Comparison of ENCODE assay signal across 11 cellular contexts in the genomic region with DNA sequence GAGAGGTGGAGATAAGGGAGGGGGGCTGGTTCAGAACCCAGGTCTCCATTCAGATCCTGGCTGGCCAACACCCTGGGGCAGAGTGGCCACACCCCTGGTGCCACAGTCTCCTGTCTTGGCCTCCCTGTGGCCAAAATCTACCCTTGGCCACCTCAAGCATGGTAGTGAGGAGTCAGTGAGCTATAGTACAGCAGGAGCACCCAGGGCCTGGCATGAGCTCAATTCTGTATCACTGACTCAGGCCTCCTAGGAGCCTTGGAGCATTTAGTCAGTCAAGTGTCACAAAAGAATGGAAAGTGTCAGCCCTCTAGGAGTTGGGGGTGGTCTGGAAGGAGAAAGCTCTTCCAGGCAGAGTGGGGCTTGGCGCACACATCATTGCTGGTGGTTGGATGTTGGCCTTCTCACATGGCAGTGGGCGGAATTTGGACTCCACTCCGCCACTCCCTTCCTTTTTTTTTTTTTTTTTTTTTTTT. TPM values are rescaled to one million over a fixed set of nuclear protein-coding genes. Genes with fewer than 3 reads are reported as not detected.
DNase-seq lines count a peak whose midpoint lies in the region; ATAC-seq and TF ChIP-seq lines count a peak whose summit lies in the region.
"Had no signal": no experiment of that assay in that cellular context is flagged by ENCODE, and none has a peak within 500 bp of the region (broad histone marks: within the 10 kb centered on the region; RNA-seq: fewer than 3 reads in every experiment).

No MANE protein-coding gene starts in this region.

- peak overlapping the region; percentile 80 for H3K27ac Mint-ChIP-seq in CD8-positive, alpha-beta T cell
- H3K27ac Mint-ChIP-seq in activated T-cell treated with anti-CD3 and anti-CD28 coated beads, Interleukin-2, amount 50 U/mL, for 72 hours: peak overlapping the region; percentile 3

- no peak overlapping the region for H3K4me3 ChIP-seq in CD8-positive, alpha-beta T cell (ENCODE audit: low read depth, low read length)
- no peak overlapping the region for H3K4me3 ChIP-seq in HUES64 (ENCODE audit: low read length)
- H3K4me3 ChIP-seq: pancreas had no signal

- H3K4me3 Mint-ChIP-seq in CD8-positive, alpha-beta T cell: no peak overlapping the region
- peak overlapping the region; percentile 46 to 66 for H3K4me3 Mint-ChIP-seq in activated T-cell treated with anti-CD3 and anti-CD28 coated beads, Interleukin-2, amount 50 U/mL, for 72 hours

- no peaks in the 10 kb centered on the region for H3K9me3 ChIP-seq in CD8-positive, alpha-beta T cell (ENCODE audit: low read length)
- H3K9me3 ChIP-seq in HUES64 (ENCODE audit: insufficient read depth, low read depth, low read length): no peaks in the 10 kb centered on the region
- H3K9me3 ChIP-seq: pancreas had no signal

- 95% methylated on average over 3 of the region's 3 CpGs for WGBS in HUES64

- H3K27me3 Mint-ChIP-seq in CD8-positive, alpha-beta T cell (ENCODE audit: low read depth): no peaks in the 10 kb centered on the region
- H3K27me3 Mint-ChIP-seq in activated T-cell treated with anti-CD3 and anti-CD28 coated beads, Interleukin-2, amount 50 U/mL, for 72 hours (ENCODE audit: low read depth): no peaks in the 10 kb centered on the region

- no peaks in the 10 kb centered on the region for H3K27me3 ChIP-seq in CD8-positive, alpha-beta T cell (ENCODE audit: insufficient read depth, low read length)
- H3K27me3 ChIP-seq in HUES64 (ENCODE audit: insufficient read depth, low read length): no peaks in the 10 kb centered on the region
- H3K27me3 ChIP-seq: pancreas had no signal

- H3K9ac ChIP-seq in HUES64 (ENCODE audit: low read depth, low read length): no peak overlapping the region

- TF ChIP-seq CTCF in CD8-positive, alpha-beta T cell (IDR thresholded peaks at IDR 0.05): no peak

- H3K9me3 Mint-ChIP-seq in CD8-positive, alpha-beta T cell: no peaks in the 10 kb centered on the region
- no peaks in the 10 kb centered on the region for H3K9me3 Mint-ChIP-seq in activated T-cell treated with anti-CD3 and anti-CD28 coated beads, Interleukin-2, amount 50 U/mL, for 72 hours

- H3K36me3 Mint-ChIP-seq in CD8-positive, alpha-beta T cell: peaks cover 47% of the 10 kb centered on the region
- peaks cover 6 to 33% of the 10 kb centered on the region in 2 donors for H3K36me3 Mint-ChIP-seq in activated T-cell treated with anti-CD3 and anti-CD28 coated beads, Interleukin-2, amount 50 U/mL, for 72 hours (ENCODE audit: insufficient read depth in 2 of 2)

- peaks cover 85% of the 10 kb centered on the region for H3K4me1 ChIP-seq in CD8-positive, alpha-beta T cell (ENCODE audit: insufficient read depth, low read length)
- H3K4me1 ChIP-seq in HUES64 (ENCODE audit: insufficient read depth, low read length): no peaks in the 10 kb centered on the region

- POLR2A ChIA-PET in CD8-positive, alpha-beta T cell (lab: Charles Lee): interaction anchor here (2.2 to 9.4 kb wide), 4 partner anchors 11 to 60 kb away, joined by 6 to 267 read pairs (median 46); a partner anchor contains a TSS

- peak overlapping the region; percentile 21 for H3K27ac ChIP-seq in CD8-positive, alpha-beta T cell (ENCODE audit: low read depth, low read length)
- peak overlapping the region; percentile 5; the same call in 1 of the 2 replicates for H3K27ac ChIP-seq in HUES64 (ENCODE audit: low read depth, low read length)
- H3K27ac ChIP-seq: pancreas had no signal

- no peak for ATAC-seq in CD8-positive, alpha-beta T cell
- ATAC-seq in activated T-cell treated with anti-CD3 and anti-CD28 coated beads, Interleukin-2, amount 50 U/mL, for 72 hours (replicated peaks in 1 of 2): peak; percentile 22 to 37
- ATAC-seq in left colon (peak; percentile 48), GM19455 (IDR thresholded peaks at IDR 0.05; ENCODE audit: unreplicated experiment) (no peak), HG02981 (IDR thresholded peaks at IDR 0.05; ENCODE audit: unreplicated experiment) (no peak)
- ATAC-seq: pancreas had no signal

- peaks cover 68% of the 10 kb centered on the region for H3K4me1 Mint-ChIP-seq in CD8-positive, alpha-beta T cell (ENCODE audit: low read depth)
- H3K4me1 Mint-ChIP-seq in activated T-cell treated with anti-CD3 and anti-CD28 coated beads, Interleukin-2, amount 50 U/mL, for 72 hours (ENCODE audit: low read depth): peaks cover 83% of the 10 kb centered on the region

- CTCF ChIA-PET in CD8-positive, alpha-beta T cell (lab: Charles Lee): interaction anchor here (0.6 to 6.3 kb wide), 8 partner anchors 8 to 569 kb away, joined by 3 to 163 read pairs (median 16); a partner anchor contains a TSS

- DNase-seq in CD8-positive, alpha-beta T cell: no peak
- DNase-seq in activated T-cell treated with anti-CD3 and anti-CD28 coated beads, Interleukin-2, amount 50 U/mL, for 72 hours: peak; percentile 41 to 51
- DNase-seq in left colon: no peak
- no peak for DNase-seq in NCI-H526 treated with DMSO at 0.1 percent for 48 hours (lab: John Stamatoyannopoulos, UW)
- DNase-seq in mucosa of gallbladder (ENCODE audit: low spot score): no peak
- DNase-seq: NCI-H2029 treated with DMSO at 0.1 percent for 48 hours had no signal

- H3K36me3 ChIP-seq in CD8-positive, alpha-beta T cell (ENCODE audit: insufficient read depth, low read length): peaks cover 30% of the 10 kb centered on the region
- H3K36me3 ChIP-seq in HUES64 (ENCODE audit: insufficient read depth, low read length): peaks cover 63% of the 10 kb centered on the region

- intact Hi-C loops in CD8-positive, alpha-beta T cell (cut with DNase I, micrococcal nuclease): no loop called here
- intact Hi-C loops in left colon (cut with DNase I, micrococcal nuclease): loop anchor here (10.0 kb wide), 2 partner anchors 64 to 84 kb away; a partner anchor contains a TSS

RNA-seq across cellular contexts. Expression of a gene that starts 6.6 kb away (rescaled TPM):
- total RNA-seq in CD8-positive, alpha-beta T cell: 10 to 100 TPM; 19.5 to 19.6 TPM
- polyA plus RNA-seq in HUES64 (2013, experiment 1 of 2): 0.25 TPM
- polyA plus RNA-seq in HUES64 (2013, experiment 2 of 2): 0.44 TPM
- 10 to 100 TPM; 12.3 to 27.5 TPM for total RNA-seq in activated T-cell treated with anti-CD3 and anti-CD28 coated beads, Interleukin-2, amount 50 U/mL, for 72 hours
- total RNA-seq in left colon (10 to 100 TPM in 1 of 2 donors, 1 to 10 TPM in 1; 3.9 to 13.7 TPM), mucosa of gallbladder (0.32 TPM)

RNA-seq across cellular contexts. Expression of a gene that starts 10.4 kb away (rescaled TPM):
- total RNA-seq in CD8-positive, alpha-beta T cell: 1,000 to 10,000 TPM; 3,663 to 3,781 TPM
- polyA plus RNA-seq in HUES64 (2013, experiment 1 of 2): 3,403 TPM
- polyA plus RNA-seq in HUES64 (2013, experiment 2 of 2): 3,620 TPM
- total RNA-seq in activated T-cell treated with anti-CD3 and anti-CD28 coated beads, Interleukin-2, amount 50 U/mL, for 72 hours: 1,000 to 10,000 TPM; 4,101 to 4,133 TPM
- total RNA-seq in left colon: 1,000 to 10,000 TPM; 1,474 to 1,504 TPM
- 1,211 TPM for total RNA-seq in mucosa of gallbladder

RNA-seq across cellular contexts. Expression of a gene that starts 12.5 kb away (rescaled TPM):
- 1,000 to 10,000 TPM; 1,125 to 1,160 TPM for total RNA-seq in CD8-positive, alpha-beta T cell
- 26.3 TPM for polyA plus RNA-seq in HUES64 (2013, experiment 1 of 2)
- polyA plus RNA-seq in HUES64 (2013, experiment 2 of 2): 32.8 TPM
- total RNA-seq in activated T-cell treated with anti-CD3 and anti-CD28 coated beads, Interleukin-2, amount 50 U/mL, for 72 hours: 100 to 1,000 TPM; 371 to 446 TPM
- total RNA-seq in left colon (10 to 100 TPM; 87.8 to 93.6 TPM), mucosa of gallbladder (115 TPM)

RNA-seq across cellular contexts. Expression of a gene that starts 25.6 kb away (rescaled TPM):
- not detected for total RNA-seq in CD8-positive, alpha-beta T cell
- polyA plus RNA-seq in HUES64 (2013, experiment 1 of 2): not detected
- not detected for polyA plus RNA-seq in HUES64 (2013, experiment 2 of 2)
- not detected for total RNA-seq in activated T-cell treated with anti-CD3 and anti-CD28 coated beads, Interleukin-2, amount 50 U/mL, for 72 hours
- total RNA-seq in left colon: not detected
- total RNA-seq in mucosa of gallbladder: not detected
- total RNA-seq: pancreas, urinary bladder had no signal
- polyA plus RNA-seq: pancreas, urinary bladder had no signal

RNA-seq across cellular contexts. Expression of a gene that starts 26.0 kb away (rescaled TPM):
- not detected for total RNA-seq in CD8-positive, alpha-beta T cell
- not detected for polyA plus RNA-seq in HUES64 (2013, experiment 1 of 2)
- polyA plus RNA-seq in HUES64 (2013, experiment 2 of 2): not detected
- total RNA-seq in activated T-cell treated with anti-CD3 and anti-CD28 coated beads, Interleukin-2, amount 50 U/mL, for 72 hours: not detected
- total RNA-seq in left colon (not detected), mucosa of gallbladder (not detected)
- total RNA-seq: pancreas, urinary bladder had no signal
- polyA plus RNA-seq: pancreas, urinary bladder had no signal

Comparison
In these comparisons a context has a peak if more than half of its experiments do, and no peak if none do; other contexts are left out.
1. ATAC-seq: peak in activated T-cell treated with anti-CD3 and anti-CD28 coated beads, Interleukin-2, amount 50 U/mL, for 72 hours (2 of 2) and left colon (single experiment); none in CD8-positive, alpha-beta T cell (single experiment), GM19455 (single experiment) and HG02981 (single experiment).
2. DNase-seq: peak in activated T-cell treated with anti-CD3 and anti-CD28 coated beads, Interleukin-2, amount 50 U/mL, for 72 hours (2 of 2); none in CD8-positive, alpha-beta T cell (0 of 7), left colon (0 of 2), NCI-H526 treated with DMSO at 0.1 percent for 48 hours (single experiment) and mucosa of gallbladder (single experiment).
3. intact Hi-C loops: an anchor here in left colon (10.0 kb wide); none called in CD8-positive, alpha-beta T cell.